1 cellular context compared by ENCODE assay signal in the genomic region with DNA sequence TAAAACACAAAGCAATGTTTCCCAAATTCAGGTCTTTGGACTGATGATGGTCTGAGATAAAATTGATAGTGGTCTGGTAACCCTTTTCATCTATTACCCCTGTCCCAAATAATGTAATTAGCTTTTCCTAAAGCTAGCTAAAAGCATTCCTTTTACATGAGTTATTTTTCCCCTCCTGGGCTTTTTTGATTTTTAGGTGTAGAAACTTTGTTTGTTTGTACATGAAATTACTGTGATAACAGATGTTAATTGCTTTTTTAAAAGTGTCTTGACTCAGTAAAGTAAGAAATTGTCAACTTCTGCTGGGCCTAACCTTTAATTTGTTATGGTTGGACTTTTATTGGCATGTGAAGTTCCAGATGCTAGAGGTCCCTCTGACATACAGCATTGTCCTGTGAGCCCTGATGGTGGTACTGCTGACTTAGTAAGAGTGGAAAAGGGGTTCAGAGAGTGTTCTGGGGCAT.
TF ChIP-seq lines count a peak whose summit lies in the region.

No MANE protein-coding gene starts in this region.

TF ChIP-seq in SK-N-SH treated with all-trans-retinoic acid at 6 μM for 48 hours, 23 proteins besides CTCF, POLR2A, EP300 and RAD21 (continued from another document):
- no peak for TF ChIP-seq ZNF565 (CRISPR knock-in tag; conservative IDR thresholded peaks at IDR 0.05; ENCODE audit: low read depth)
- no peak for TF ChIP-seq ZNF8 (CRISPR knock-in tag; IDR thresholded peaks at IDR 0.05)
- no peak for TF ChIP-seq TOX (CRISPR knock-in tag; IDR thresholded peaks at IDR 0.05; ENCODE audit: borderline replicate concordance)
- no peak for TF ChIP-seq ZFP30 (CRISPR knock-in tag; IDR thresholded peaks at IDR 0.05)
